Comparison of ENCODE assay signal across 7 cellular contexts in the genomic region with DNA sequence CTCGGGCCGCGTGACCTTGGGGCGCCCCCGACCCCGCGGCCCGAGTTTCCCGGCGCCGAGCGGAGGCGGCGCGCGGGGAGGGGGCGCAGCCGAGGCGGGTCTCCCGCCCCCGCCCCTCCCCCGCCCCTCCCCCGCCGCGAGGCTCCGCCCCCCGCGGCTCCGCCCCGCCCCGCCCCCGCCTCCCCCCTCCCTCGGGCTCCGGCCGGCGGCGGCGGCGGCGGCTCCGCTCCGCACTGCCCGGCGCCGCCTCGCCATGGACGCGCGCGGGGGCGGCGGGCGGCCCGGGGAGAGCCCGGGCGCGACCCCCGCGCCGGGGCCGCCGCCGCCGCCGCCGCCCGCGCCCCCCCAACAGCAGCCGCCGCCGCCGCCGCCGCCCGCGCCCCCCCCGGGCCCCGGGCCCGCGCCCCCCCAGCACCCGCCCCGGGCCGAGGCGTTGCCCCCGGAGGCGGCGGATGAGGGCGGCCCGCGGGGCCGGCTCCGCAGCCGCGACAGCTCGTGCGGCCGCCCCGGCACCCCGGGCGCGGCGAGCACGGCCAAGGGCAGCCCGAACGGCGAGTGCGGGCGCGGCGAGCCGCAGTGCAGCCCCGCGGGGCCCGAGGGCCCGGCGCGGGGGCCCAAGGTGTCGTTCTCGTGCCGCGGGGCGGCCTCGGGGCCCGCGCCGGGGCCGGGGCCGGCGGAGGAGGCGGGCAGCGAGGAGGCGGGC. TPM values are rescaled to one million over a fixed set of nuclear protein-coding genes. Genes with fewer than 3 reads are reported as not detected.
DNase-seq lines count a peak whose midpoint lies in the region; FAIRE-seq and TF ChIP-seq lines count a peak whose summit lies in the region.

A gene (plus strand): TSS at position 189 of the 703 bp plus-strand sequence. CDS start 65 bp downstream, at position 254.

- no peak within 1 kb of the TSS for H3K9ac ChIP-seq in H1 (replicated peaks in 1 of 4; ENCODE audit: extremely low read depth in 1 of 4, low read depth in 3 of 4, low read length in 3 of 4)

- H3K14ac ChIP-seq in H1 (ENCODE audit: insufficient read length) = no peak within 1 kb of the TSS

- H2AK5ac ChIP-seq in H1 (ENCODE audit: low read depth, low read length) = no peak within 1 kb of the TSS

- H3K27ac Mint-ChIP-seq in Caco-2 (ENCODE audit: unreplicated experiment) (no peak within 1 kb of the TSS), osteocyte (ENCODE audit: unreplicated experiment) (no peak within 1 kb of the TSS)
- no peak within 1 kb of the TSS for H3K27ac Mint-ChIP-seq in T-helper 2 cell treated with Interferon-gamma antibody and Interleukin-4, amounts not matched to agents 5 μg/mL and 100 μg/mL, for 36 hours

- H3K27me3 Mint-ChIP-seq in Caco-2 (ENCODE audit: insufficient read depth, unreplicated experiment) (peaks cover 7% of the 10 kb centered on the region), osteocyte (ENCODE audit: unreplicated experiment) (peaks cover 4% of the 10 kb centered on the region)
- peaks cover 27% of the 10 kb centered on the region for H3K27me3 Mint-ChIP-seq in T-helper 2 cell treated with Interferon-gamma antibody and Interleukin-4, amounts not matched to agents 5 μg/mL and 100 μg/mL, for 36 hours (ENCODE audit: low read depth)

- no peak within 1 kb of the TSS for H4K5ac ChIP-seq in H1 (ENCODE audit: insufficient read length, low read depth, low read length)

- TF ChIP-seq CTCF in Caco-2 (IDR thresholded peaks at IDR 0.05; ENCODE audit: insufficient read depth in 1 of 2, low read depth in 1 of 2, low read length in 1 of 2, severe bottlenecking in 1 of 2, unreplicated experiment in 1 of 2) = no peak
- no peak for TF ChIP-seq CTCF in OCI-LY7 (conservative IDR thresholded peaks at IDR 0.05; ENCODE audit: low read length)
- no peak for TF ChIP-seq CTCF in H1 (IDR thresholded peaks at IDR 0.05; ENCODE audit: control extremely low read depth in 1 of 3, insufficient read depth in 1 of 3, low read depth in 1 of 3, low read length in 3 of 3)
- TF ChIP-seq CTCF in osteocyte (IDR thresholded peaks at IDR 0.05) = no peak

- H3K27ac ChIP-seq in OCI-LY7 (ENCODE audit: low read depth, low read length, poor library complexity, severe bottlenecking) = no peak within 1 kb of the TSS
- no peak within 1 kb of the TSS for H3K27ac ChIP-seq in H1 (ENCODE audit: low read depth, low read length)

- no peak within 1 kb of the TSS for H2BK120ac ChIP-seq in H1 (replicated peaks; ENCODE audit: low read depth, low read length)

- POLR2A ChIA-PET in Caco-2 (lab: Charles Lee) = no interaction called here
- POLR2A ChIA-PET in OCI-LY7 (lab: Charles Lee) = no interaction called here
- POLR2A ChIA-PET in H1 (lab: Charles Lee; ENCODE audit: partially characterized antibody) = interaction anchor here (0.8 to 1.2 kb wide), 3 partner anchors 13 to 17 kb away, joined by 3 to 4 read pairs (median 3); no protein-coding TSS in a partner anchor

- H4K8ac ChIP-seq in H1 (ENCODE audit: extremely low read depth, insufficient read depth, low read length) = peak within 1 kb of the TSS; percentile 51; the same call in 1 of the 2 replicates

- DNase-seq in Caco-2 = no peak
- DNase-seq in OCI-LY7 (ENCODE audit: low spot score) = no peak
- no peak for DNase-seq in H1 (ENCODE audit: low read depth in 1 of 2, low spot score in 2 of 2)
- no peak for DNase-seq in osteocyte (ENCODE audit: extremely low spot score, unreplicated experiment)
- no peak for DNase-seq in activated CD8-positive, alpha-beta memory T cell treated with anti-CD3 and anti-CD28 coated beads for 24 hours
- no peak for DNase-seq in T-helper 2 cell treated with Interferon-gamma antibody and Interleukin-4, amounts not matched to agents 5 μg/mL and 100 μg/mL, for 36 hours (ENCODE audit: low spot score)
- no peak for DNase-seq in SHP77 (lab: John Stamatoyannopoulos, UW)

- no peaks in the 10 kb centered on the region for H3K9me2 ChIP-seq in OCI-LY7 (ENCODE audit: insufficient read depth, low read length)

- H2BK5ac ChIP-seq in H1 (ENCODE audit: low read depth, low read length) = no peak within 1 kb of the TSS

- no peak within 1 kb of the TSS for H3K23ac ChIP-seq in H1 (ENCODE audit: insufficient read length)

- H3K4me1 ChIP-seq in Caco-2 (peaks cover 19% of the 10 kb centered on the region), OCI-LY7 (ENCODE audit: insufficient read depth, low read length, poor library complexity, severe bottlenecking) (peaks cover 12% of the 10 kb centered on the region), H1 (replicated peaks in 1 of 4; ENCODE audit: control insufficient read depth in 3 of 4, insufficient read depth in 4 of 4, low read length in 3 of 4) (peaks cover 0 to 6% (median 1%) of the 10 kb centered on the region in 4 experiments; a peak in 3 of 7 replicates)

- no peak within 1 kb of the TSS for H3K56ac ChIP-seq in H1 (replicated peaks; ENCODE audit: insufficient read length, low read depth, low read length)

- BruUV-seq in Caco-2 (replicated peaks; lab: Mats Ljungman, UMichigan) (no TSS peak), OCI-LY7 (replicated peaks; lab: Mats Ljungman, UMichigan) (no TSS peak)

- H3K4me3 ChIP-seq in Caco-2 (ENCODE audit: low read depth, low read length) (peak within 1 kb of the TSS; percentile 38), OCI-LY7 (ENCODE audit: low read depth, low read length, poor library complexity, severe bottlenecking) (no peak within 1 kb of the TSS), H1 (ENCODE audit: extremely low read depth in 1 of 4, insufficient read depth in 2 of 4, low read depth in 3 of 4, low read length in 4 of 4) (peak within 1 kb of the TSS; percentile 1 to 57 (median 18); a peak in 5 of 8 replicates)

- H3K27me3 ChIP-seq in Caco-2 (replicated peaks; ENCODE audit: control insufficient read depth, insufficient read depth, low read length) (0 out of 2 replicates have a peak, but pooled peaks cover 2% of the 10 kb centered on the region), H1 (replicated peaks in 1 of 4; ENCODE audit: control insufficient read depth in 3 of 4, extremely low read depth in 1 of 4, insufficient read depth in 3 of 4, low read length in 3 of 4) (peaks cover 23 to 39% (median 31%) of the 10 kb centered on the region in 4 experiments)

- CTCF ChIA-PET in Caco-2 (lab: Charles Lee) = interaction anchor here (0.5 kb wide), 1 partner anchor 34 kb away, joined by 4 read pairs; no protein-coding TSS in a partner anchor
- CTCF ChIA-PET in OCI-LY7 (lab: Charles Lee; ENCODE audit: unreplicated experiment) = no interaction called here
- CTCF ChIA-PET in H1 (lab: Charles Lee; ENCODE audit: partially characterized antibody) = interaction anchor here (0.9 kb wide), 1 partner anchor 23 kb away, joined by 3 read pairs; no protein-coding TSS in a partner anchor

- H3K79me2 ChIP-seq in OCI-LY7 (ENCODE audit: insufficient read depth, low read depth, low read length) = no peaks in the 10 kb centered on the region
- H3K79me2 ChIP-seq in H1 (ENCODE audit: control insufficient read depth in 1 of 2, insufficient read depth in 2 of 2, low read length in 2 of 2) = no peaks in the 10 kb centered on the region

- H3K36me3 ChIP-seq in Caco-2 (ENCODE audit: control insufficient read depth, insufficient read depth, low read length) (no peaks in the 10 kb centered on the region), OCI-LY7 (ENCODE audit: insufficient read depth, low read length) (no peaks in the 10 kb centered on the region), H1 (ENCODE audit: control insufficient read depth in 2 of 4, insufficient read depth in 4 of 4, low read length in 3 of 4) (peaks cover 0 to 4% (median 0%) of the 10 kb centered on the region in 4 experiments; a peak in 1 of 8 replicates)

- FAIRE-seq in H1 (lab: Jason Lieb, UNC) = no peak

- H3K9me3 Mint-ChIP-seq in Caco-2 (ENCODE audit: unreplicated experiment) = no peaks in the 10 kb centered on the region
- no peaks in the 10 kb centered on the region for H3K9me3 Mint-ChIP-seq in osteocyte (ENCODE audit: unreplicated experiment)
- H3K9me3 Mint-ChIP-seq in T-helper 2 cell treated with Interferon-gamma antibody and Interleukin-4, amounts not matched to agents 5 μg/mL and 100 μg/mL, for 36 hours = no peaks in the 10 kb centered on the region

- no peak within 1 kb of the TSS for H2BK15ac ChIP-seq in H1 (ENCODE audit: low read length)

- WGBS in H1 (ENCODE audit: extremely low coverage in 1 of 2, insufficient coverage in 1 of 2, insufficient read length in 1 of 2, insufficient replicate concordance in 2 of 2, low coverage in 1 of 2, low lambda C conversion rate in 2 of 2, missing lambda C conversion rate in 1 of 2), 2 experiments = 4% methylated on average over 22 of the region's 132 CpGs; no CpG with 5 or more reads in 1 of the 2 experiments

- H3K18ac ChIP-seq in H1 (ENCODE audit: extremely low read depth, low read length) = no peak within 1 kb of the TSS

- TF ChIP-seq RAD21 in H1 (IDR thresholded peaks at IDR 0.05 in 1 of 2, conservative IDR thresholded peaks at IDR 0.05 in 1 of 2; ENCODE audit: low read depth in 2 of 2, low read length in 2 of 2) = no peak

- no peaks in the 10 kb centered on the region for H3K4me1 Mint-ChIP-seq in Caco-2 (ENCODE audit: low read depth, unreplicated experiment)
- H3K4me1 Mint-ChIP-seq in osteocyte (ENCODE audit: unreplicated experiment) = peaks cover 29% of the 10 kb centered on the region
- H3K4me1 Mint-ChIP-seq in T-helper 2 cell treated with Interferon-gamma antibody and Interleukin-4, amounts not matched to agents 5 μg/mL and 100 μg/mL, for 36 hours (ENCODE audit: low read depth) = no peaks in the 10 kb centered on the region

- H3K23me2 ChIP-seq in H1 (ENCODE audit: low read depth, low read length) = peaks cover 3% of the 10 kb centered on the region; the same call in 1 of the 2 replicates

- no peak for TF ChIP-seq EP300 in H1 (IDR thresholded peaks at IDR 0.05; ENCODE audit: borderline replicate concordance in 1 of 2, low read depth in 2 of 2, low read length in 2 of 2)

- intact Hi-C loops in Caco-2 (cut with micrococcal nuclease; ENCODE audit: unreplicated experiment) (no loop called here), OCI-LY7 (cut with micrococcal nuclease; ENCODE audit: unreplicated experiment) (loop anchor here (5.0 kb wide), 1 partner anchor 142 kb away; no protein-coding TSS in a partner anchor)

- H3K9me3 ChIP-seq in Caco-2 (no peaks in the 10 kb centered on the region), OCI-LY7 (ENCODE audit: low read length) (no peaks in the 10 kb centered on the region), H1 (ENCODE audit: insufficient read depth in 2 of 2, low read depth in 1 of 2, low read length in 1 of 2) (no peaks in the 10 kb centered on the region)

- no peaks in the 10 kb centered on the region for H3K79me1 ChIP-seq in H1 (ENCODE audit: low read depth, low read length)

- H2BK12ac ChIP-seq in H1 (ENCODE audit: low read depth, low read length) = no peak within 1 kb of the TSS; the same call in 1 of the 2 replicates

- H3K4ac ChIP-seq in H1 (replicated peaks; ENCODE audit: insufficient read length, low read depth, low read length) = no peak within 1 kb of the TSS

- TF ChIP-seq POLR2A in H1 (IDR thresholded peaks at IDR 0.05; ENCODE audit: control extremely low read depth in 1 of 2, low read depth in 2 of 2, low read length in 2 of 2) = no peak

- no peak within 1 kb of the TSS for H2BK20ac ChIP-seq in H1 (ENCODE audit: low read length)

- no peak within 1 kb of the TSS for H4K91ac ChIP-seq in H1 (replicated peaks; ENCODE audit: insufficient read length, low read length)

- H3K4me3 Mint-ChIP-seq in Caco-2 (ENCODE audit: unreplicated experiment) = peak within 1 kb of the TSS; percentile 55
- H3K4me3 Mint-ChIP-seq in osteocyte (ENCODE audit: unreplicated experiment) = peak within 1 kb of the TSS; percentile 75
- H3K4me3 Mint-ChIP-seq in T-helper 2 cell treated with Interferon-gamma antibody and Interleukin-4, amounts not matched to agents 5 μg/mL and 100 μg/mL, for 36 hours = no peak within 1 kb of the TSS

- H3K36me3 Mint-ChIP-seq in Caco-2 (ENCODE audit: insufficient read depth, unreplicated experiment) = peaks cover 24% of the 10 kb centered on the region
- H3K36me3 Mint-ChIP-seq in osteocyte (ENCODE audit: unreplicated experiment) = no peaks in the 10 kb centered on the region
- H3K36me3 Mint-ChIP-seq in T-helper 2 cell treated with Interferon-gamma antibody and Interleukin-4, amounts not matched to agents 5 μg/mL and 100 μg/mL, for 36 hours (ENCODE audit: low read depth) = no peaks in the 10 kb centered on the region

- no peaks in the 10 kb centered on the region for H4K20me1 ChIP-seq in OCI-LY7 (ENCODE audit: insufficient read depth, low read length)
- peaks cover 4 to 14% of the 10 kb centered on the region in 2 experiments for H4K20me1 ChIP-seq in H1 (replicated peaks in 1 of 2; ENCODE audit: control insufficient read depth in 1 of 2, insufficient read depth in 2 of 2, low read length in 2 of 2)

- peak within 1 kb of the TSS; percentile 22 for H3K4me2 ChIP-seq in OCI-LY7 (ENCODE audit: low read length)
- H3K4me2 ChIP-seq in H1 (ENCODE audit: insufficient read depth in 1 of 2, low read depth in 2 of 2, low read length in 2 of 2) = peak within 1 kb of the TSS; percentile 33 to 64; a peak in 3 of 4 replicates

- H2AFZ ChIP-seq in OCI-LY7 (ENCODE audit: low read length) = no peak within 1 kb of the TSS
- no peak within 1 kb of the TSS for H2AFZ ChIP-seq in H1 (ENCODE audit: low read length)

RNA-seq across cellular contexts. Expression of the gene that starts here (rescaled TPM):
- total RNA-seq in Caco-2 (2022) (2.7 and 3.9 TPM in 2 replicates), OCI-LY7 (2022) (1.0 and 1.2 TPM in 2 replicates), osteocyte (27.2 and 28.3 TPM in 2 replicates)
- total RNA-seq in OCI-LY7 (2014; rRNA removed; shearing (Covaris generic)) = 0.05 and 0.06 TPM in 2 replicates
- total RNA-seq in H1 (2021; fragmentation: NEBNext Ultra II Directional; extraction: Animal tissue kit (Norgen Biotek cat#: 25700)) = 3.6 and 4.0 TPM in 2 replicates
- 1.0 and 1.9 TPM in 2 replicates for polyA plus RNA-seq in H1 (2011; rRNA removed)
- polyA plus RNA-seq in H1 (2011; cell fraction: cytosol; rRNA removed) = 1.3 TPM
- polyA plus RNA-seq in H1 (2011; cell fraction: nucleus; rRNA removed) = 3.2 TPM
- polyA plus RNA-seq in H1 (2012, experiment 1 of 2) = 1.6 to 4.6 TPM (median 3.9 TPM) in 4 replicates
- polyA plus RNA-seq in H1 (2012, experiment 2 of 2) = 2.2 TPM
- polyA plus RNA-seq in H1 (2013, experiment 1 of 2) = 3.0 TPM
- polyA plus RNA-seq in H1 (2013, experiment 2 of 2) = 3.2 TPM
- polyA minus RNA-seq in H1 (2011; rRNA and poly(A)+ RNA removed) = 1.6 and 4.2 TPM in 2 replicates
- polyA minus RNA-seq in H1 (2011; cell fraction: cytosol; rRNA and poly(A)+ RNA removed) = 2.5 TPM
- 1.4 TPM for polyA minus RNA-seq in H1 (2011; cell fraction: nucleus; rRNA and poly(A)+ RNA removed)
